In genomic region chr9:95822583-95823431, GRCh38 we compare ENCODE assay signal across 8 cellular contexts. TPM values are rescaled to one million over a fixed set of nuclear protein-coding genes. Genes with fewer than 3 reads are reported as not detected.
DNase-seq lines count a peak whose midpoint lies in the region; ATAC-seq and TF ChIP-seq lines count a peak whose summit lies in the region.

No MANE protein-coding gene starts in this region.

- H3K27ac Mint-ChIP-seq in activated T-helper 1 cell treated with anti-CD3 and anti-CD28 coated beads, Interleukin-12 subunit alpha, Interleukin-12 subunit beta, Interleukin-2, Interleukin-4 antibody, amounts not matched to agents 30 ng/mL and 10 ng/mL and 1 ng/mL, durations not matched to agents 14 hours and 24 hours and 36 hours, result peak overlapping the region; percentile 77
- H3K27ac Mint-ChIP-seq in H9, result no peak overlapping the region; a peak in 2 of 7 replicates

- no peaks in the 10 kb centered on the region for H3K9me3 Mint-ChIP-seq in activated T-helper 1 cell treated with anti-CD3 and anti-CD28 coated beads, Interleukin-12 subunit alpha, Interleukin-12 subunit beta, Interleukin-2, Interleukin-4 antibody, amounts not matched to agents 30 ng/mL and 10 ng/mL and 1 ng/mL, durations not matched to agents 14 hours and 24 hours and 36 hours
- no peaks in the 10 kb centered on the region; a peak in 1 of 5 replicates for H3K9me3 Mint-ChIP-seq in H9

- no CpG with 5 or more reads among the region's 11 CpGs for WGBS in H9 (ENCODE audit: extremely low coverage, insufficient read length, low lambda C conversion rate)
- WGBS in psoas muscle, 3 donors, result 84 to 85% (median 85%) methylated on average over 11 of the region's 11 CpGs

- no peak overlapping the region for H2BK120ac ChIP-seq in H9 (ENCODE audit: low read depth, low read length, poor library complexity, severe bottlenecking)

- no peak overlapping the region for H3K4me3 Mint-ChIP-seq in activated T-helper 1 cell treated with anti-CD3 and anti-CD28 coated beads, Interleukin-12 subunit alpha, Interleukin-12 subunit beta, Interleukin-2, Interleukin-4 antibody, amounts not matched to agents 30 ng/mL and 10 ng/mL and 1 ng/mL, durations not matched to agents 14 hours and 24 hours and 36 hours
- H3K4me3 Mint-ChIP-seq in H9, result no peak overlapping the region

- no peaks in the 10 kb centered on the region for H3K79me2 ChIP-seq in H9 (ENCODE audit: insufficient read depth, low read length)

- H3K27me3 ChIP-seq in H9 (ENCODE audit: insufficient read depth, low read length), result no peaks in the 10 kb centered on the region
- no peaks in the 10 kb centered on the region for H3K27me3 ChIP-seq in psoas muscle (ENCODE audit: insufficient read depth in 3 of 3, low read length in 2 of 3)

- H3T11ph ChIP-seq in H9 (ENCODE audit: low read length), result no peak overlapping the region

- peaks cover 7% of the 10 kb centered on the region for H3K36me3 Mint-ChIP-seq in activated T-helper 1 cell treated with anti-CD3 and anti-CD28 coated beads, Interleukin-12 subunit alpha, Interleukin-12 subunit beta, Interleukin-2, Interleukin-4 antibody, amounts not matched to agents 30 ng/mL and 10 ng/mL and 1 ng/mL, durations not matched to agents 14 hours and 24 hours and 36 hours (ENCODE audit: low read depth)
- H3K36me3 Mint-ChIP-seq in H9 (ENCODE audit: insufficient read depth in 1 of 3, low read depth in 3 of 3), result peaks cover 0 to 4% (median 0%) of the 10 kb centered on the region in 3 experiments; a peak in 1 of 7 replicates

- H2BK12ac ChIP-seq in H9 (ENCODE audit: insufficient read length, low read depth, low read length), result no peak overlapping the region

- no peak overlapping the region for H4K5ac ChIP-seq in H9 (ENCODE audit: insufficient read length, low read depth, low read length)

- H3K4me1 Mint-ChIP-seq in activated T-helper 1 cell treated with anti-CD3 and anti-CD28 coated beads, Interleukin-12 subunit alpha, Interleukin-12 subunit beta, Interleukin-2, Interleukin-4 antibody, amounts not matched to agents 30 ng/mL and 10 ng/mL and 1 ng/mL, durations not matched to agents 14 hours and 24 hours and 36 hours (ENCODE audit: low read depth), result peaks cover 29% of the 10 kb centered on the region
- H3K4me1 Mint-ChIP-seq in H9, result peaks cover 11 to 14% of the 10 kb centered on the region in 2 experiments

- no peak overlapping the region for H3K18ac ChIP-seq in H9 (ENCODE audit: insufficient read length, low read depth, low read length)

- no peak overlapping the region for H3K14ac ChIP-seq in H9 (ENCODE audit: insufficient read depth, low read length)

- H3K23me2 ChIP-seq in H9 (ENCODE audit: insufficient read length, low read depth, low read length, poor library complexity, severe bottlenecking), result no peaks in the 10 kb centered on the region

- DNase-seq in COLO829 (ENCODE audit: low spot score) (peak; percentile 21), retinal pigment epithelial cell (ENCODE audit: low read depth) (peak; percentile 68), H9 (no peak), psoas muscle (no peak), Ammon's horn (ENCODE audit: low spot score) (no peak)
- DNase-seq in activated T-helper 1 cell treated with anti-CD3 and anti-CD28 coated beads, Interleukin-12 subunit alpha, Interleukin-12 subunit beta, Interleukin-2, Interleukin-4 antibody, amounts not matched to agents 30 ng/mL and 10 ng/mL and 1 ng/mL, durations not matched to agents 14 hours and 24 hours and 36 hours (ENCODE audit: low spot score), result peak; percentile 54

- H2BK15ac ChIP-seq in H9 (ENCODE audit: low read depth, low read length), result no peak overlapping the region

- H3K9ac ChIP-seq in H9 (ENCODE audit: extremely low read depth, insufficient read length, low read length), result no peak overlapping the region

- peaks cover 31% of the 10 kb centered on the region for H3K27me3 Mint-ChIP-seq in activated T-helper 1 cell treated with anti-CD3 and anti-CD28 coated beads, Interleukin-12 subunit alpha, Interleukin-12 subunit beta, Interleukin-2, Interleukin-4 antibody, amounts not matched to agents 30 ng/mL and 10 ng/mL and 1 ng/mL, durations not matched to agents 14 hours and 24 hours and 36 hours (ENCODE audit: insufficient read depth)
- peaks cover 1% of the 10 kb centered on the region for H3K27me3 Mint-ChIP-seq in H9 (ENCODE audit: low read depth)

- H3K4ac ChIP-seq in H9 (ENCODE audit: low read depth, low read length), result no peak overlapping the region

- peak; percentile 85 for ATAC-seq in GM19397 (IDR thresholded peaks at IDR 0.05; ENCODE audit: unreplicated experiment)
- peak; percentile 93 for ATAC-seq in HG03354 (IDR thresholded peaks at IDR 0.05; ENCODE audit: poor library complexity, severe bottlenecking, unreplicated experiment)
- no peak for ATAC-seq in psoas muscle

- H3K4me3 ChIP-seq in retinal pigment epithelial cell (ENCODE audit: low read length) (no peak overlapping the region), psoas muscle (no peak overlapping the region)

- H3K9me3 ChIP-seq in H9 (ENCODE audit: control insufficient read depth, low read depth, low read length) (no peaks in the 10 kb centered on the region), psoas muscle (no peaks in the 10 kb centered on the region)

- H4K91ac ChIP-seq in H9 (ENCODE audit: insufficient read length, low read depth, low read length), result no peak overlapping the region

- H3K4me2 ChIP-seq in H9 (ENCODE audit: insufficient read depth, insufficient read length, low read length), result no peak overlapping the region

- no peak overlapping the region for H3K27ac ChIP-seq in H9 (ENCODE audit: insufficient read length, low read depth, low read length)
- no peak overlapping the region for H3K27ac ChIP-seq in psoas muscle

- no peaks in the 10 kb centered on the region for H3K79me1 ChIP-seq in H9 (ENCODE audit: insufficient read depth, low read depth, low read length, poor library complexity, severe bottlenecking)

- no peaks in the 10 kb centered on the region for H4K20me1 ChIP-seq in H9 (ENCODE audit: control insufficient read depth, insufficient read depth, insufficient read length)

- no peak for TF ChIP-seq CTCF in retinal pigment epithelial cell (conservative IDR thresholded peaks at IDR 0.05; ENCODE audit: low read depth, low read length)
- TF ChIP-seq CTCF in H9 (conservative IDR thresholded peaks at IDR 0.05), result no peak
- no peak for TF ChIP-seq CTCF in psoas muscle (IDR thresholded peaks at IDR 0.05)

- H2BK20ac ChIP-seq in H9 (ENCODE audit: low read depth, low read length, poor library complexity, severe bottlenecking), result no peak overlapping the region

- H3K4me1 ChIP-seq in H9 (ENCODE audit: insufficient read depth, low read length), result peaks cover 2% of the 10 kb centered on the region; the same call in 1 of the 2 replicates
- no peaks in the 10 kb centered on the region for H3K4me1 ChIP-seq in psoas muscle

- H2BK5ac ChIP-seq in H9 (ENCODE audit: insufficient read length, low read length), result no peak overlapping the region

- intact Hi-C loops in activated T-helper 1 cell treated with anti-CD3 and anti-CD28 coated beads, Interleukin-12 subunit alpha, Interleukin-12 subunit beta, Interleukin-2, Interleukin-4 antibody, amounts not matched to agents 30 ng/mL and 10 ng/mL and 1 ng/mL, durations not matched to agents 14 hours and 24 hours and 36 hours (cut with micrococcal nuclease), result loop anchor here (1.0 kb wide), 3 partner anchors 29 to 99 kb away; partner anchors contain the start of gene ERCC6L2
- intact Hi-C loops in psoas muscle (cut with DNase I), result no loop called here

- H3K36me3 ChIP-seq in psoas muscle (ENCODE audit: insufficient read depth in 1 of 2, low read depth in 1 of 2), result no peaks in the 10 kb centered on the region

- H3K56ac ChIP-seq in H9 (ENCODE audit: insufficient read length, low read depth, low read length), result no peak overlapping the region

- H4K8ac ChIP-seq in H9 (replicated peaks; ENCODE audit: insufficient read length, low read depth, low read length), result no peak overlapping the region

- H3K23ac ChIP-seq in H9 (ENCODE audit: insufficient read length, low read depth, low read length), result no peak overlapping the region

- H2AK5ac ChIP-seq in H9 (ENCODE audit: insufficient read length, low read length), result no peak overlapping the region

- H2AFZ ChIP-seq in H9 (ENCODE audit: low read length), result no peak overlapping the region

RNA-seq across cellular contexts. Expression of gene ERCC6L2, which starts 52.7 kb away (rescaled TPM):
- 31.2 and 33.7 TPM in 2 replicates for total RNA-seq in activated T-helper 1 cell treated with anti-CD3 and anti-CD28 coated beads, Interleukin-12 subunit alpha, Interleukin-12 subunit beta, Interleukin-2, Interleukin-4 antibody, amounts not matched to agents 30 ng/mL and 10 ng/mL and 1 ng/mL, durations not matched to agents 14 hours and 24 hours and 36 hours
- total RNA-seq in H9 (2021) (47.3 and 57.7 TPM in 2 replicates), psoas muscle (10 to 100 TPM; 19.8 to 27.1 (median 20.6) TPM)
- 10 to 100 TPM in 1 of 3 donors, 1 to 10 TPM in 2; 6.9 to 10.7 (median 8.0) TPM for polyA plus RNA-seq in psoas muscle

Comparison
In these comparisons a context has a peak if more than half of its experiments do, and no peak if none do; other contexts are left out.
1. DNase-seq: peak in COLO829 (single experiment), activated T-helper 1 cell treated with anti-CD3 and anti-CD28 coated beads, Interleukin-12 subunit alpha, Interleukin-12 subunit beta, Interleukin-2, Interleukin-4 antibody, amounts not matched to agents 30 ng/mL and 10 ng/mL and 1 ng/mL, durations not matched to agents 14 hours and 24 hours and 36 hours (single experiment) and retinal pigment epithelial cell (single experiment); none in H9 (single experiment), psoas muscle (0 of 2) and Ammon's horn (single experiment).
2. ATAC-seq: peak in GM19397 (single experiment) and HG03354 (single experiment); none in psoas muscle (0 of 4).